Comparison of ENCODE assay signal across 1 cellular context in the genomic region with DNA sequence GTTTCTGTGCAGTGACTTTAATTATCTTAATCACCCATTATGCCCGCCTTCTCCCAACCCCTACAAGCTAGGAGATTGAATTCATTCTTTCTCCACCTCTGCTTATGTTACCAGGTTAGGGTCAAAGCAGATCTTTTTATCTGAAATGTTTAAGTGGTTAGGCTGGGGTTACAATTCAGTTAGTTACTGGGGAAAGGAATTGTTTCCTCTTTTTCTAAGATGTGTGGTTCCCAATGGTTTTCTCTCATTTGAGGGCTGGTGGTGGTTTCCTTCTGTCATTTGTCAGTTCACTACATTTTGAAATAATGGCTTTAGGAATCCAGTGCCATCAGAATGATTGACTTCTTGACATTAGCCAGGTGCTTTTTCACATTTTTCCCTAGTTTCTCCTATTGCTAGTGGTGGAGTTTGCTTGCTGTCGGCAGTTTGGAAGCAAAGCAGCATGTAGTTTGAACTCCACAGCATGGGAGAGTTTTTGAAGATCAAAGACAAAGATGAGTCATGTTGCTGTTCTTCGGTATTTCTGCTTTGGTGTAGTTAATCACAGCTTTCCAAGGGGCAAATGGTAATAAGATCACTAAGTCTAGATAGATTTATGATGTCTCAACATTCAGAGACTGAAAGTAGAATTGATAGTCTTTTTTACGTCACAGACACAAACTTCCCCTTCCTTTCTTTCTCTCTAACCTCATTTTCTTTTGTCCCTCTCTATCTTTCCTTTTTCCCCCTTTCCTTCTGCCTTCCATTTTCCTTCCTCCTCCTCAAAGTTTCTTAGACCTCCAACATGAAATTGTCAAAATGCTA.
TF ChIP-seq lines count a peak whose summit lies in the region.

No MANE protein-coding gene starts in this region.

TF ChIP-seq in HepG2, 621 proteins besides CTCF, POLR2A, EP300 and RAD21 (continued from another document and continues in another):
- TF ChIP-seq, protein P1, sequence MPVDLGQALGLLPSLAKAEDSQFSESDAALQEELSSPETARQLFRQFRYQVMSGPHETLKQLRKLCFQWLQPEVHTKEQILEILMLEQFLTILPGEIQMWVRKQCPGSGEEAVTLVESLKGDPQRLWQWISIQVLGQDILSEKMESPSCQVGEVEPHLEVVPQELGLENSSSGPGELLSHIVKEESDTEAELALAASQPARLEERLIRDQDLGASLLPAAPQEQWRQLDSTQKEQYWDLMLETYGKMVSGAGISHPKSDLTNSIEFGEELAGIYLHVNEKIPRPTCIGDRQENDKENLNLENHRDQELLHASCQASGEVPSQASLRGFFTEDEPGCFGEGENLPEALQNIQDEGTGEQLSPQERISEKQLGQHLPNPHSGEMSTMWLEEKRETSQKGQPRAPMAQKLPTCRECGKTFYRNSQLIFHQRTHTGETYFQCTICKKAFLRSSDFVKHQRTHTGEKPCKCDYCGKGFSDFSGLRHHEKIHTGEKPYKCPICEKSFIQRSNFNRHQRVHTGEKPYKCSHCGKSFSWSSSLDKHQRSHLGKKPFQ (CRISPR knock-in tag; IDR thresholded peaks at IDR 0.05; ENCODE audit: insufficient replicate concordance) = no peak
- no peak for TF ChIP-seq CBX1 (IDR thresholded peaks at IDR 0.05; ENCODE audit: low read depth)
- TF ChIP-seq STAG1 (CRISPR knock-in tag; IDR thresholded peaks at IDR 0.05) = no peak
- no peak for TF ChIP-seq CCDC6 (CRISPR knock-in tag; IDR thresholded peaks at IDR 0.05)
- TF ChIP-seq, protein P2, sequence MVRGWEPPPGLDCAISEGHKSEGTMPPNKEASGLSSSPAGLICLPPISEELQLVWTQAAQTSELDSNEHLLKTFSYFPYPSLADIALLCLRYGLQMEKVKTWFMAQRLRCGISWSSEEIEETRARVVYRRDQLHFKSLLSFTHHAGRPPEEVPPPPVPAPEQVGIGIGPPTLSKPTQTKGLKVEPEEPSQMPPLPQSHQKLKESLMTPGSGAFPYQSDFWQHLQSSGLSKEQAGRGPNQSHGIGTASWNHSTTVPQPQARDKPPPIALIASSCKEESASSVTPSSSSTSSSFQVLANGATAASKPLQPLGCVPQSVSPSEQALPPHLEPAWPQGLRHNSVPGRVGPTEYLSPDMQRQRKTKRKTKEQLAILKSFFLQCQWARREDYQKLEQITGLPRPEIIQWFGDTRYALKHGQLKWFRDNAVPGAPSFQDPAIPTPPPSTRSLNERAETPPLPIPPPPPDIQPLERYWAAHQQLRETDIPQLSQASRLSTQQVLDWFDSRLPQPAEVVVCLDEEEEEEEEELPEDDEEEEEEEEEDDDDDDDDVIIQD (CRISPR knock-in tag; IDR thresholded peaks at IDR 0.05; ENCODE audit: low read depth) = peak; percentile 52; the same call in 1 of the 2 replicates
- TF ChIP-seq, protein P3, sequence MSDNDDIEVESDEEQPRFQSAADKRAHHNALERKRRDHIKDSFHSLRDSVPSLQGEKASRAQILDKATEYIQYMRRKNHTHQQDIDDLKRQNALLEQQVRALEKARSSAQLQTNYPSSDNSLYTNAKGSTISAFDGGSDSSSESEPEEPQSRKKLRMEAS (IDR thresholded peaks at IDR 0.05) = peak; percentile 44; the same call in 1 of the 2 replicates
- no peak for TF ChIP-seq ZNF24 (IDR thresholded peaks at IDR 0.05)
- TF ChIP-seq, protein P4, sequence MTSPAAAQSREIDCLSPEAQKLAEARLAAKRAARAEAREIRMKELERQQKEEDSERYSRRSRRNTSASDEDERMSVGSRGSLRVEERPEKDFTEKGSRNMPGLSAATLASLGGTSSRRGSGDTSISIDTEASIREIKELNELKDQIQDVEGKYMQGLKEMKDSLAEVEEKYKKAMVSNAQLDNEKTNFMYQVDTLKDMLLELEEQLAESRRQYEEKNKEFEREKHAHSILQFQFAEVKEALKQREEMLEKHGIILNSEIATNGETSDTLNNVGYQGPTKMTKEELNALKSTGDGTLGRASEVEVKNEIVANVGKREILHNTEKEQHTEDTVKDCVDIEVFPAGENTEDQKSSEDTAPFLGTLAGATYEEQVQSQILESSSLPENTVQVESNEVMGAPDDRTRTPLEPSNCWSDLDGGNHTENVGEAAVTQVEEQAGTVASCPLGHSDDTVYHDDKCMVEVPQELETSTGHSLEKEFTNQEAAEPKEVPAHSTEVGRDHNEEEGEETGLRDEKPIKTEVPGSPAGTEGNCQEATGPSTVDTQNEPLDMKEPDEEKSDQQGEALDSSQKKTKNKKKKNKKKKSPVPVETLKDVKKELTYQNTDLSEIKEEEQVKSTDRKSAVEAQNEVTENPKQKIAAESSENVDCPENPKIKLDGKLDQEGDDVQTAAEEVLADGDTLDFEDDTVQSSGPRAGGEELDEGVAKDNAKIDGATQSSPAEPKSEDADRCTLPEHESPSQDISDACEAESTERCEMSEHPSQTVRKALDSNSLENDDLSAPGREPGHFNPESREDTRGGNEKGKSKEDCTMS (CRISPR knock-in tag; conservative IDR thresholded peaks at IDR 0.05) = no peak
- no peak for TF ChIP-seq MED8 (CRISPR knock-in tag; IDR thresholded peaks at IDR 0.05; ENCODE audit: insufficient replicate concordance)
- TF ChIP-seq FOXA3 (CRISPR knock-in tag; IDR thresholded peaks at IDR 0.05) = peak; percentile 10; the same call in 1 of the 2 replicates
- TF ChIP-seq DNMT3B (CRISPR knock-in tag; conservative IDR thresholded peaks at IDR 0.05) = no peak
- TF ChIP-seq NFYC (CRISPR knock-in tag; IDR thresholded peaks at IDR 0.05) = no peak
- TF ChIP-seq HNF4G (IDR thresholded peaks at IDR 0.05; ENCODE audit: borderline replicate concordance, low read depth, low read length) = no peak
- no peak for TF ChIP-seq HNF4G (CRISPR knock-in tag; IDR thresholded peaks at IDR 0.05; ENCODE audit: borderline replicate concordance, low read depth)
- TF ChIP-seq, protein P5, sequence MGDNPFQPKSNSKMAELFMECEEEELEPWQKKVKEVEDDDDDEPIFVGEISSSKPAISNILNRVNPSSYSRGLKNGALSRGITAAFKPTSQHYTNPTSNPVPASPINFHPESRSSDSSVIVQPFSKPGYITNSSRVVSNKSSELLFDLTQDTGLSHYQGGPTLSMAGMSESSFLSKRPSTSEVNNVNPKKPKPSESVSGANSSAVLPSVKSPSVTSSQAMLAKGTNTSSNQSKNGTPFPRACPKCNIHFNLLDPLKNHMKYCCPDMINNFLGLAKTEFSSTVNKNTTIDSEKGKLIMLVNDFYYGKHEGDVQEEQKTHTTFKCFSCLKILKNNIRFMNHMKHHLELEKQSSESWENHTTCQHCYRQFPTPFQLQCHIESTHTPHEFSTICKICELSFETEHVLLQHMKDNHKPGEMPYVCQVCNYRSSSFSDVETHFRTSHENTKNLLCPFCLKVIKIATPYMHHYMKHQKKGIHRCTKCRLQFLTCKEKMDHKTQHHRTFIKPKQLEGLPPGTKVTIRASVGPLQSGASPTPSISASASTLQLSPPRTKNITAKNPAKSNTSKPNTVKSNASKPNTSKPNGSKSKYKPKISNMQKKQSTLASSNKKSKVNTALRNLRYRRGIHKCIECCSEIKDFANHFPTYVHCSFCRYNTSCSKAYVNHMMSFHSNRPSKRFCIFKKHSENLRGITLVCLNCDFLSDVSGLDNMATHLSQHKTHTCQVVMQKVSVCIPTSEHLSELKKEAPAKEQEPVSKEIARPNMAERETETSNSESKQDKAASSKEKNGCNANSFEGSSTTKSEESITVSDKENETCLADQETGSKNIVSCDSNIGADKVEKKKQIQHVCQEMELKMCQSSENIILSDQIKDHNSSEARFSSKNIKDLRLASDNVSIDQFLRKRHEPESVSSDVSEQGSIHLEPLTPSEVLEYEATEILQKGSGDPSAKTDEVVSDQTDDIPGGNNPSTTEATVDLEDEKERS (CRISPR knock-in tag; IDR thresholded peaks at IDR 0.05) = no peak
- TF ChIP-seq TEAD3 (CRISPR knock-in tag; optimal IDR thresholded peaks at IDR 0.05; ENCODE audit: borderline replicate concordance) = peak; percentile 64
- no peak for TF ChIP-seq ZNF224 (CRISPR knock-in tag; IDR thresholded peaks at IDR 0.05)
- TF ChIP-seq RARA (CRISPR knock-in tag; IDR thresholded peaks at IDR 0.05) = peak; percentile 60; the same call in 1 of the 2 replicates
- 0 out of 2 replicates have a peak, but pooled peaks have one; percentile 39 for TF ChIP-seq ZNF292 (CRISPR knock-in tag; IDR thresholded peaks at IDR 0.05; ENCODE audit: borderline replicate concordance, low read depth)
- peak; percentile 14; the same call in 1 of the 2 replicates for TF ChIP-seq SALL1 (CRISPR knock-in tag; IDR thresholded peaks at IDR 0.05)
- TF ChIP-seq TEAD2 (CRISPR knock-in tag; IDR thresholded peaks at IDR 0.05) = no peak
- TF ChIP-seq SOX13 (IDR thresholded peaks at IDR 0.05) = no peak
- peak in 1 of 2 experiments; percentile 17; a peak in 1 of 4 replicates for TF ChIP-seq SOX13 (CRISPR knock-in tag; conservative IDR thresholded peaks at IDR 0.05 in 1 of 2, IDR thresholded peaks at IDR 0.05 in 1 of 2)
- TF ChIP-seq ZNF589 (CRISPR knock-in tag; conservative IDR thresholded peaks at IDR 0.05) = no peak
- TF ChIP-seq TBP (CRISPR knock-in tag; IDR thresholded peaks at IDR 0.05) = no peak
- peak; percentile 30; the same call in 1 of the 2 replicates for TF ChIP-seq HNF4A (CRISPR knock-in tag; IDR thresholded peaks at IDR 0.05)
- no peak for TF ChIP-seq GATAD2A (CRISPR knock-in tag; IDR thresholded peaks at IDR 0.05)
- no peak for TF ChIP-seq ARNT (IDR thresholded peaks at IDR 0.05)
- TF ChIP-seq ZNF12 (CRISPR knock-in tag; IDR thresholded peaks at IDR 0.05) = no peak
- TF ChIP-seq CHCHD3 (CRISPR knock-in tag; IDR thresholded peaks at IDR 0.05) = no peak
- no peak for TF ChIP-seq CC2D1A (CRISPR knock-in tag; IDR thresholded peaks at IDR 0.05)
- no peak for TF ChIP-seq KLF9 (CRISPR knock-in tag; IDR thresholded peaks at IDR 0.05; ENCODE audit: low read depth)
- TF ChIP-seq ZFP90 (CRISPR knock-in tag; IDR thresholded peaks at IDR 0.05; ENCODE audit: borderline replicate concordance) = no peak
- TF ChIP-seq REXO4 (CRISPR knock-in tag; IDR thresholded peaks at IDR 0.05; ENCODE audit: borderline replicate concordance) = no peak
- no peak for TF ChIP-seq TCF12 (IDR thresholded peaks at IDR 0.05)
- TF ChIP-seq TCF12 (CRISPR knock-in tag; IDR thresholded peaks at IDR 0.05) = no peak
- TF ChIP-seq MIER2 (CRISPR knock-in tag; IDR thresholded peaks at IDR 0.05) = 0 out of 2 replicates have a peak, but pooled peaks have one; percentile 41
- TF ChIP-seq, protein P6, sequence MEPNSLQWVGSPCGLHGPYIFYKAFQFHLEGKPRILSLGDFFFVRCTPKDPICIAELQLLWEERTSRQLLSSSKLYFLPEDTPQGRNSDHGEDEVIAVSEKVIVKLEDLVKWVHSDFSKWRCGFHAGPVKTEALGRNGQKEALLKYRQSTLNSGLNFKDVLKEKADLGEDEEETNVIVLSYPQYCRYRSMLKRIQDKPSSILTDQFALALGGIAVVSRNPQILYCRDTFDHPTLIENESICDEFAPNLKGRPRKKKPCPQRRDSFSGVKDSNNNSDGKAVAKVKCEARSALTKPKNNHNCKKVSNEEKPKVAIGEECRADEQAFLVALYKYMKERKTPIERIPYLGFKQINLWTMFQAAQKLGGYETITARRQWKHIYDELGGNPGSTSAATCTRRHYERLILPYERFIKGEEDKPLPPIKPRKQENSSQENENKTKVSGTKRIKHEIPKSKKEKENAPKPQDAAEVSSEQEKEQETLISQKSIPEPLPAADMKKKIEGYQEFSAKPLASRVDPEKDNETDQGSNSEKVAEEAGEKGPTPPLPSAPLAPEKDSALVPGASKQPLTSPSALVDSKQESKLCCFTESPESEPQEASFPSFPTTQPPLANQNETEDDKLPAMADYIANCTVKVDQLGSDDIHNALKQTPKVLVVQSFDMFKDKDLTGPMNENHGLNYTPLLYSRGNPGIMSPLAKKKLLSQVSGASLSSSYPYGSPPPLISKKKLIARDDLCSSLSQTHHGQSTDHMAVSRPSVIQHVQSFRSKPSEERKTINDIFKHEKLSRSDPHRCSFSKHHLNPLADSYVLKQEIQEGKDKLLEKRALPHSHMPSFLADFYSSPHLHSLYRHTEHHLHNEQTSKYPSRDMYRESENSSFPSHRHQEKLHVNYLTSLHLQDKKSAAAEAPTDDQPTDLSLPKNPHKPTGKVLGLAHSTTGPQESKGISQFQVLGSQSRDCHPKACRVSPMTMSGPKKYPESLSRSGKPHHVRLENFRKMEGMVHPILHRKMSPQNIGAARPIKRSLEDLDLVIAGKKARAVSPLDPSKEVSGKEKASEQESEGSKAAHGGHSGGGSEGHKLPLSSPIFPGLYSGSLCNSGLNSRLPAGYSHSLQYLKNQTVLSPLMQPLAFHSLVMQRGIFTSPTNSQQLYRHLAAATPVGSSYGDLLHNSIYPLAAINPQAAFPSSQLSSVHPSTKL (CRISPR knock-in tag; IDR thresholded peaks at IDR 0.05) = peak; percentile 63
- TF ChIP-seq, protein P7, sequence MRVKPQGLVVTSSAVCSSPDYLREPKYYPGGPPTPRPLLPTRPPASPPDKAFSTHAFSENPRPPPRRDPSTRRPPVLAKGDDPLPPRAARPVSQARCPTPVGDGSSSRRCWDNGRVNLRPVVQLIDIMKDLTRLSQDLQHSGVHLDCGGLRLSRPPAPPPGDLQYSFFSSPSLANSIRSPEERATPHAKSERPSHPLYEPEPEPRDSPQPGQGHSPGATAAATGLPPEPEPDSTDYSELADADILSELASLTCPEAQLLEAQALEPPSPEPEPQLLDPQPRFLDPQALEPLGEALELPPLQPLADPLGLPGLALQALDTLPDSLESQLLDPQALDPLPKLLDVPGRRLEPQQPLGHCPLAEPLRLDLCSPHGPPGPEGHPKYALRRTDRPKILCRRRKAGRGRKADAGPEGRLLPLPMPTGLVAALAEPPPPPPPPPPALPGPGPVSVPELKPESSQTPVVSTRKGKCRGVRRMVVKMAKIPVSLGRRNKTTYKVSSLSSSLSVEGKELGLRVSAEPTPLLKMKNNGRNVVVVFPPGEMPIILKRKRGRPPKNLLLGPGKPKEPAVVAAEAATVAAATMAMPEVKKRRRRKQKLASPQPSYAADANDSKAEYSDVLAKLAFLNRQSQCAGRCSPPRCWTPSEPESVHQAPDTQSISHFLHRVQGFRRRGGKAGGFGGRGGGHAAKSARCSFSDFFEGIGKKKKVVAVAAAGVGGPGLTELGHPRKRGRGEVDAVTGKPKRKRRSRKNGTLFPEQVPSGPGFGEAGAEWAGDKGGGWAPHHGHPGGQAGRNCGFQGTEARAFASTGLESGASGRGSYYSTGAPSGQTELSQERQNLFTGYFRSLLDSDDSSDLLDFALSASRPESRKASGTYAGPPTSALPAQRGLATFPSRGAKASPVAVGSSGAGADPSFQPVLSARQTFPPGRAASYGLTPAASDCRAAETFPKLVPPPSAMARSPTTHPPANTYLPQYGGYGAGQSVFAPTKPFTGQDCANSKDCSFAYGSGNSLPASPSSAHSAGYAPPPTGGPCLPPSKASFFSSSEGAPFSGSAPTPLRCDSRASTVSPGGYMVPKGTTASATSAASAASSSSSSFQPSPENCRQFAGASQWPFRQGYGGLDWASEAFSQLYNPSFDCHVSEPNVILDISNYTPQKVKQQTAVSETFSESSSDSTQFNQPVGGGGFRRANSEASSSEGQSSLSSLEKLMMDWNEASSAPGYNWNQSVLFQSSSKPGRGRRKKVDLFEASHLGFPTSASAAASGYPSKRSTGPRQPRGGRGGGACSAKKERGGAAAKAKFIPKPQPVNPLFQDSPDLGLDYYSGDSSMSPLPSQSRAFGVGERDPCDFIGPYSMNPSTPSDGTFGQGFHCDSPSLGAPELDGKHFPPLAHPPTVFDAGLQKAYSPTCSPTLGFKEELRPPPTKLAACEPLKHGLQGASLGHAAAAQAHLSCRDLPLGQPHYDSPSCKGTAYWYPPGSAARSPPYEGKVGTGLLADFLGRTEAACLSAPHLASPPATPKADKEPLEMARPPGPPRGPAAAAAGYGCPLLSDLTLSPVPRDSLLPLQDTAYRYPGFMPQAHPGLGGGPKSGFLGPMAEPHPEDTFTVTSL (CRISPR knock-in tag; IDR thresholded peaks at IDR 0.05; ENCODE audit: borderline replicate concordance) = peak; percentile 60; the same call in 1 of the 2 replicates
- TF ChIP-seq RAD51 (IDR thresholded peaks at IDR 0.05; ENCODE audit: borderline replicate concordance) = no peak
- TF ChIP-seq JUNB (CRISPR knock-in tag; IDR thresholded peaks at IDR 0.05; ENCODE audit: borderline replicate concordance) = peak; percentile 25; the same call in 1 of the 2 replicates
- TF ChIP-seq SAP130 (CRISPR knock-in tag; IDR thresholded peaks at IDR 0.05; ENCODE audit: low read depth) = peak; percentile 70
- no peak for TF ChIP-seq BRD4 (CRISPR knock-in tag; IDR thresholded peaks at IDR 0.05)
